In genomic region chr2:56334622-56335021, GRCh38 we compare ENCODE assay signal across 21 cellular contexts.
A peak's percentile ranks its signal among the peaks of the same experiment; 100 is the strongest.
DNase-seq lines count a peak whose midpoint lies in the region; ATAC-seq and TF ChIP-seq lines count a peak whose summit lies in the region.
"Had no signal": no experiment of that assay in that cellular context is flagged by ENCODE, and none has a peak within 500 bp of the region (broad histone marks: within the 10 kb centered on the region; RNA-seq: fewer than 3 reads in every experiment).

No MANE protein-coding gene starts in this region.

- CTCF ChIA-PET in BJ (lab: Yijun Ruan, JAX) = no interaction called here
- CTCF ChIA-PET in RWPE1 (lab: Yijun Ruan, JAX) = no interaction called here

- DNase-seq in BJ (ENCODE audit: low read depth) = peak; percentile 5
- peak; percentile 7 for DNase-seq in OCI-M1 (lab: John Stamatoyannopoulos, UW)
- DNase-seq in fibroblast of the aortic adventitia (ENCODE audit: low read depth) = peak; percentile 47
- peak; percentile 12 for DNase-seq in renal cortical epithelial cell (ENCODE audit: low read depth)
- DNase-seq in RWPE1 (ENCODE audit: low spot score) = no peak
- DNase-seq in A172 (ENCODE audit: low spot score) = no peak
- DNase-seq: activated CD4-positive, CD25-positive, alpha-beta regulatory T cell treated with anti-CD3 and anti-CD28 coated beads, Interleukin-2, amount 50 U/mL, for 72 hours; AML-193; Calu3; endodermal cell; GDM1; immature natural killer cell; mesendoderm; NCI-H2029 treated with DMSO at 0.1 percent for 48 hours; NCI-H524 treated with DMSO at 0.1 percent for 48 hours; stimulated activated CD4-positive, alpha-beta T cell treated with anti-CD3 and anti-CD28 coated beads, Interleukin-4, amount 100 ng/mL, for 1 hour; T-helper 9 cell had no signal

- no peaks in the 10 kb centered on the region for H3K36me3 ChIP-seq in BJ (ENCODE audit: control insufficient read depth, insufficient read depth, low read length)
- H3K36me3 ChIP-seq: gastroesophageal sphincter, thoracic aorta had no signal

- POLR2A ChIA-PET in BJ (lab: Charles Lee) (no interaction called here), RWPE1 (lab: Yijun Ruan, JAX; ENCODE audit: low non-redundant PET) (no interaction called here)

- H3K27me3 ChIP-seq in BJ (ENCODE audit: control insufficient read depth, insufficient read depth, low read length) = no peaks in the 10 kb centered on the region
- H3K27me3 ChIP-seq: gastroesophageal sphincter had no signal

- H3K27ac ChIP-seq in RWPE1 = no peak overlapping the region
- H3K27ac ChIP-seq: gastroesophageal sphincter, thoracic aorta had no signal

- TF ChIP-seq CTCF in BJ (IDR thresholded peaks at IDR 0.05; ENCODE audit: insufficient read depth, low read depth, low read length) (no peak), fibroblast of the aortic adventitia (IDR thresholded peaks at IDR 0.05; ENCODE audit: insufficient read depth, low read length) (no peak), RWPE1 (conservative IDR thresholded peaks at IDR 0.05; ENCODE audit: low read depth) (no peak)

- no peak for ATAC-seq in GM18511 (IDR thresholded peaks at IDR 0.05; ENCODE audit: unreplicated experiment)
- ATAC-seq in HG03442 (IDR thresholded peaks at IDR 0.05; ENCODE audit: unreplicated experiment) = no peak
- ATAC-seq: gastroesophageal sphincter had no signal

- no peak overlapping the region for H3K4me3 ChIP-seq in BJ (ENCODE audit: low read depth, low read length)
- H3K4me3 ChIP-seq in fibroblast of the aortic adventitia (ENCODE audit: low read depth, low read length) = no peak overlapping the region
- H3K4me3 ChIP-seq: gastroesophageal sphincter, thoracic aorta had no signal

Comparison
In these comparisons a context has a peak if more than half of its experiments do, and no peak if none do; other contexts are left out.
1. DNase-seq: peak in BJ (single experiment), OCI-M1 (single experiment), fibroblast of the aortic adventitia (single experiment) and renal cortical epithelial cell (single experiment); none in RWPE1 (single experiment) and A172 (single experiment).